16 cellular contexts compared by ENCODE assay signal in genomic region chr1:153741946-153742345, GRCh38. TPM values are rescaled to one million over a fixed set of nuclear protein-coding genes. Genes with fewer than 3 reads are reported as not detected.
DNase-seq lines count a peak whose midpoint lies in the region; ATAC-seq, FAIRE-seq and TF ChIP-seq lines count a peak whose summit lies in the region.
"Had no signal": no experiment of that assay in that cellular context is flagged by ENCODE, and none has a peak within 500 bp of the region (broad histone marks: within the 10 kb centered on the region; RNA-seq: fewer than 3 reads in every experiment).

No MANE protein-coding gene starts in this region.

- H3K27ac ChIP-seq in kidney (ENCODE audit: low read depth in 2 of 2, low read length in 2 of 2): peak overlapping the region; percentile 32 to 52

- FAIRE-seq in kidney (lab: Jason Lieb, UNC): no peak

- H3K36me3 Mint-ChIP-seq in activated CD4-positive, alpha-beta T cell treated with anti-CD3 and anti-CD28 coated beads for 36 hours (ENCODE audit: low read depth): peaks cover 41% of the 10 kb centered on the region
- H3K36me3 Mint-ChIP-seq in WTC11: peaks cover 42% of the 10 kb centered on the region
- H3K36me3 Mint-ChIP-seq in stimulated activated naive B cell treated with anti-CD40 and anti-IgM and Interleukin-4, amounts not matched to agents 10 μg/mL and 1 μg/mL and 100 μg/mL, for 72 hours: peaks cover 45 to 55% of the 10 kb centered on the region in 2 donors

- H3K4me3 Mint-ChIP-seq in activated CD4-positive, alpha-beta T cell treated with anti-CD3 and anti-CD28 coated beads for 36 hours: no peak overlapping the region
- no peak overlapping the region for H3K4me3 Mint-ChIP-seq in WTC11
- H3K4me3 Mint-ChIP-seq in stimulated activated naive B cell treated with anti-CD40 and anti-IgM and Interleukin-4, amounts not matched to agents 10 μg/mL and 1 μg/mL and 100 μg/mL, for 72 hours: peak overlapping the region; percentile 81
- H3K4me3 Mint-ChIP-seq: activated naive CD4-positive, alpha-beta T cell treated with anti-CD3 and anti-CD28 coated beads, Interleukin-2, amount 50 U/mL, for 24 hours; CD4-positive, alpha-beta T cell had no signal

- H3K4me1 ChIP-seq in kidney (ENCODE audit: control insufficient read depth in 1 of 2, insufficient read depth in 1 of 2, low read depth in 1 of 2, low read length in 2 of 2): peaks cover 26 to 32% of the 10 kb centered on the region in 2 donors

- CTCF ChIA-PET in activated CD4-positive, alpha-beta T cell treated with anti-CD3 and anti-CD28 coated beads for 36 hours (lab: Charles Lee): interaction anchor here (0.7 to 1.6 kb wide), 2 partner anchors 9 to 223 kb away, joined by 3 to 5 read pairs; no protein-coding TSS in a partner anchor
- CTCF ChIA-PET in WTC11 (lab: Charles Lee): interaction anchor here (2.6 kb wide), 1 partner anchor 64 kb away, joined by 9 read pairs; the partner anchor contains the start of gene NPR1

- TF ChIP-seq CTCF in WTC11 (IDR thresholded peaks at IDR 0.05) (no peak), kidney (IDR thresholded peaks at IDR 0.05; ENCODE audit: borderline replicate concordance, extremely low read depth, insufficient read depth) (no peak)

- H3K4me1 Mint-ChIP-seq in activated CD4-positive, alpha-beta T cell treated with anti-CD3 and anti-CD28 coated beads for 36 hours: peaks cover 20% of the 10 kb centered on the region
- peaks cover 57% of the 10 kb centered on the region for H3K4me1 Mint-ChIP-seq in WTC11
- peaks cover 34 to 39% of the 10 kb centered on the region in 2 donors for H3K4me1 Mint-ChIP-seq in stimulated activated naive B cell treated with anti-CD40 and anti-IgM and Interleukin-4, amounts not matched to agents 10 μg/mL and 1 μg/mL and 100 μg/mL, for 72 hours

- intact Hi-C loops in activated CD4-positive, alpha-beta T cell treated with anti-CD3 and anti-CD28 coated beads for 36 hours (cut with DNase I, micrococcal nuclease): no loop called here
- intact Hi-C loops in kidney (cut with DNase I): no loop called here

- no peaks in the 10 kb centered on the region for H3K9me3 ChIP-seq in kidney (ENCODE audit: control insufficient read depth in 1 of 2, low read length in 2 of 2)
- H3K9me3 ChIP-seq: upper lobe of left lung had no signal

- H3K9me3 Mint-ChIP-seq in activated CD4-positive, alpha-beta T cell treated with anti-CD3 and anti-CD28 coated beads for 36 hours (ENCODE audit: low read depth): no peaks in the 10 kb centered on the region
- no peaks in the 10 kb centered on the region for H3K9me3 Mint-ChIP-seq in WTC11
- H3K9me3 Mint-ChIP-seq in stimulated activated naive B cell treated with anti-CD40 and anti-IgM and Interleukin-4, amounts not matched to agents 10 μg/mL and 1 μg/mL and 100 μg/mL, for 72 hours: no peaks in the 10 kb centered on the region
- H3K9me3 Mint-ChIP-seq: activated naive CD4-positive, alpha-beta T cell treated with anti-CD3 and anti-CD28 coated beads, Interleukin-2, amount 50 U/mL, for 24 hours; CD4-positive, alpha-beta T cell had no signal

- no peaks in the 10 kb centered on the region for H3K27me3 Mint-ChIP-seq in activated CD4-positive, alpha-beta T cell treated with anti-CD3 and anti-CD28 coated beads for 36 hours
- H3K27me3 Mint-ChIP-seq in WTC11 (ENCODE audit: low read depth): no peaks in the 10 kb centered on the region
- H3K27me3 Mint-ChIP-seq in stimulated activated naive B cell treated with anti-CD40 and anti-IgM and Interleukin-4, amounts not matched to agents 10 μg/mL and 1 μg/mL and 100 μg/mL, for 72 hours: no peaks in the 10 kb centered on the region
- H3K27me3 Mint-ChIP-seq: activated naive CD4-positive, alpha-beta T cell treated with anti-CD3 and anti-CD28 coated beads, Interleukin-2, amount 50 U/mL, for 24 hours; CD4-positive, alpha-beta T cell had no signal

- POLR2A ChIA-PET in activated CD4-positive, alpha-beta T cell treated with anti-CD3 and anti-CD28 coated beads for 36 hours (lab: Charles Lee): no interaction called here
- POLR2A ChIA-PET in WTC11 (lab: Charles Lee): no interaction called here

- H3K27ac Mint-ChIP-seq in activated CD4-positive, alpha-beta T cell treated with anti-CD3 and anti-CD28 coated beads for 36 hours: peak overlapping the region; percentile 64
- peak overlapping the region; percentile 29 for H3K27ac Mint-ChIP-seq in WTC11
- H3K27ac Mint-ChIP-seq in stimulated activated naive B cell treated with anti-CD40 and anti-IgM and Interleukin-4, amounts not matched to agents 10 μg/mL and 1 μg/mL and 100 μg/mL, for 72 hours: peak overlapping the region; percentile 99
- H3K27ac Mint-ChIP-seq: CD4-positive, alpha-beta T cell had no signal

- no peak overlapping the region for H3K4me3 ChIP-seq in kidney (ENCODE audit: low read length in 2 of 2)
- H3K4me3 ChIP-seq: upper lobe of left lung had no signal

- H3K9ac ChIP-seq in kidney (ENCODE audit: low read length in 2 of 2): no peak overlapping the region

- no peak for ATAC-seq in activated CD4-positive, alpha-beta T cell treated with anti-CD3 and anti-CD28 coated beads for 36 hours
- no peak for ATAC-seq in WTC11
- no peak for ATAC-seq in stimulated activated naive B cell treated with anti-CD40 and anti-IgM and Interleukin-4, amounts not matched to agents 10 μg/mL and 1 μg/mL and 100 μg/mL, for 72 hours (replicated peaks)
- ATAC-seq in HG03460 (IDR thresholded peaks at IDR 0.05; ENCODE audit: unreplicated experiment): no peak
- no peak for ATAC-seq in HG03521 (IDR thresholded peaks at IDR 0.05; ENCODE audit: unreplicated experiment)
- ATAC-seq in GM18502 (IDR thresholded peaks at IDR 0.05; ENCODE audit: poor library complexity, unreplicated experiment): no peak

- peaks cover 15 to 26% of the 10 kb centered on the region in 2 donors for H3K36me3 ChIP-seq in kidney (ENCODE audit: control insufficient read depth in 1 of 2, insufficient read depth in 2 of 2, low read length in 2 of 2)

- DNase-seq in activated CD4-positive, alpha-beta T cell treated with anti-CD3 and anti-CD28 coated beads for 36 hours: no peak
- no peak for DNase-seq in activated CD4-positive, alpha-beta T cell treated with anti-CD3 and anti-CD28 coated beads, Interleukin-2, amount 50 U/mL, for 4 hours
- DNase-seq in WTC11 (ENCODE audit: low spot score) (no peak), kidney (no peak)
- DNase-seq in stimulated activated naive B cell treated with anti-CD40 and anti-IgM and Interleukin-4, amounts not matched to agents 10 μg/mL and 1 μg/mL and 100 μg/mL, for 72 hours: no peak
- DNase-seq: 8988T; CD4-positive, alpha-beta T cell; KG1; NCI-H1105 treated with DMSO at 0.1 percent for 48 hours; stimulated activated CD8-positive, alpha-beta memory T cell treated with anti-CD3 and anti-CD28 coated beads, Interleukin-4, amount 100 ng/mL, for 48 hours; T-helper 1 cell; upper lobe of left lung had no signal

TF ChIP-seq in WTC11, 78 proteins besides CTCF, POLR2A, EP300 and RAD21:
- TF ChIP-seq CREM (CRISPR knock-in tag; IDR thresholded peaks at IDR 0.05) (no peak), ATF1 (CRISPR knock-in tag; IDR thresholded peaks at IDR 0.05) (no peak), SMAD4 (CRISPR knock-in tag; IDR thresholded peaks at IDR 0.05) (no peak), GRHL2 (CRISPR knock-in tag; IDR thresholded peaks at IDR 0.05; ENCODE audit: insufficient replicate concordance, severe bottlenecking) (no peak), NR1H2 (CRISPR knock-in tag; IDR thresholded peaks at IDR 0.05) (no peak), RELA (CRISPR knock-in tag; IDR thresholded peaks at IDR 0.05; ENCODE audit: borderline replicate concordance) (no peak), FOXK1 (CRISPR knock-in tag; IDR thresholded peaks at IDR 0.05) (no peak), ZNF416 (CRISPR knock-in tag; IDR thresholded peaks at IDR 0.05) (no peak), PREB (CRISPR knock-in tag; IDR thresholded peaks at IDR 0.05; ENCODE audit: borderline replicate concordance) (no peak), NFATC4 (CRISPR knock-in tag; IDR thresholded peaks at IDR 0.05) (no peak), MLX (CRISPR knock-in tag; IDR thresholded peaks at IDR 0.05) (no peak)

RNA-seq across cellular contexts. Expression of gene INTS3, which starts 14.1 kb away (rescaled TPM):
- 10 to 100 TPM; 52.0 to 58.0 TPM for total RNA-seq in activated CD4-positive, alpha-beta T cell treated with anti-CD3 and anti-CD28 coated beads for 36 hours
- total RNA-seq in WTC11 (2021): 66.8 to 71.3 TPM (median 70.5 TPM) in 3 replicates
- 74.8 TPM for total RNA-seq in kidney
- polyA plus RNA-seq in kidney (ENCODE audit: insufficient read depth, low read depth, low replicate concordance): 42.7 TPM

RNA-seq across cellular contexts. Expression of gene SLC27A3, which starts 33.3 kb away (rescaled TPM):
- total RNA-seq in activated CD4-positive, alpha-beta T cell treated with anti-CD3 and anti-CD28 coated beads for 36 hours: 1 to 10 TPM; 5.9 to 9.3 TPM
- total RNA-seq in WTC11 (2021): 36.3 to 38.9 TPM (median 36.9 TPM) in 3 replicates
- total RNA-seq in kidney: 54.0 TPM
- polyA plus RNA-seq in kidney (ENCODE audit: insufficient read depth, low read depth, low replicate concordance): 36.9 TPM

Comparison
In these comparisons a context has a peak if more than half of its experiments do, and no peak if none do; other contexts are left out.
1. H3K27ac Mint-ChIP-seq: peak in every context shown above with its lines; median percentile 99 in stimulated activated naive B cell treated with anti-CD40 and anti-IgM and Interleukin-4, amounts not matched to agents 10 μg/mL and 1 μg/mL and 100 μg/mL, for 72 hours; 64 in activated CD4-positive, alpha-beta T cell treated with anti-CD3 and anti-CD28 coated beads for 36 hours; 29 in WTC11.
2. H3K4me3 Mint-ChIP-seq: peak in stimulated activated naive B cell treated with anti-CD40 and anti-IgM and Interleukin-4, amounts not matched to agents 10 μg/mL and 1 μg/mL and 100 μg/mL, for 72 hours (2 of 2); none in activated CD4-positive, alpha-beta T cell treated with anti-CD3 and anti-CD28 coated beads for 36 hours (single experiment) and WTC11 (single experiment).